ENCODE assay signal across 9 cellular contexts in genomic region chr5:177317959-177318377, GRCh38. TPM values are rescaled to one million over a fixed set of nuclear protein-coding genes. Genes with fewer than 3 reads are reported as not detected.
DNase-seq lines count a peak whose midpoint lies in the region; ATAC-seq and TF ChIP-seq lines count a peak whose summit lies in the region.
"Had no signal": no experiment of that assay in that cellular context is flagged by ENCODE, and none has a peak within 500 bp of the region (broad histone marks: within the 10 kb centered on the region; RNA-seq: fewer than 3 reads in every experiment).

No MANE protein-coding gene starts in this region.

- H3K4me2 ChIP-seq in GM23338 = no peak overlapping the region

- peaks cover 5% of the 10 kb centered on the region for H3F3A ChIP-seq in GM23338 (replicated peaks; ENCODE audit: low read depth)

- H3K27me3 Mint-ChIP-seq in GM23338 (ENCODE audit: insufficient read depth, low read depth, poor library complexity) = peaks cover 19% of the 10 kb centered on the region
- no peaks in the 10 kb centered on the region for H3K27me3 Mint-ChIP-seq in activated CD4-positive, alpha-beta T cell treated with anti-CD3 and anti-CD28 coated beads, Interleukin-2, amount 10 ng/mL, durations not matched to agents 7 days and 5 days
- H3K27me3 Mint-ChIP-seq: stimulated activated naive CD8-positive, alpha-beta T cell treated with anti-CD3 and anti-CD28 coated beads, Interleukin-15, Interleukin-2, amounts not matched to agents 100 ng/mL and 50 ng/mL, for 24 hours had no signal

- H3K4me1 Mint-ChIP-seq in GM23338 = peaks cover 5% of the 10 kb centered on the region
- H3K4me1 Mint-ChIP-seq in activated CD4-positive, alpha-beta T cell treated with anti-CD3 and anti-CD28 coated beads, Interleukin-2, amount 10 ng/mL, durations not matched to agents 7 days and 5 days = peaks cover 52% of the 10 kb centered on the region

- H3K9me2 ChIP-seq in GM23338 (ENCODE audit: insufficient read depth) = no peaks in the 10 kb centered on the region

- no peak overlapping the region for H3K27ac ChIP-seq in GM23338 (ENCODE audit: low read depth)

- DNase-seq in AG20443 (ENCODE audit: low spot score) (peak; percentile 84), GM23338 (ENCODE audit: low spot score) (peak; percentile 87), NCI-H748 (lab: John Stamatoyannopoulos, UW; ENCODE audit: unreplicated experiment) (peak; percentile 78), dermis blood vessel endothelial cell (peak; percentile 91), lung microvascular endothelial cell (ENCODE audit: low read depth in 2 of 2) (peak; percentile 84 to 85)
- DNase-seq in activated CD4-positive, alpha-beta T cell treated with anti-CD3 and anti-CD28 coated beads, Interleukin-2, amount 10 ng/mL, durations not matched to agents 7 days and 5 days = peak; percentile 82
- DNase-seq in stimulated activated CD8-positive, alpha-beta memory T cell treated with anti-CD3 and anti-CD28 coated beads, Interleukin-12 subunit alpha, Interleukin-12 subunit beta, amount 100 ng/mL, for 4 hours (ENCODE audit: low read depth) = peak; percentile 53

- peaks cover under 1% of the 10 kb centered on the region; the same call in 1 of the 2 replicates for H3K4me1 ChIP-seq in GM23338 (ENCODE audit: insufficient read depth)

- H2AFZ ChIP-seq in GM23338 = no peak overlapping the region

- TF ChIP-seq CTCF in GM23338 (conservative IDR thresholded peaks at IDR 0.05; ENCODE audit: low read depth in 2 of 2) = peak; percentile 95 to 98

- ATAC-seq in GM23338 = peak; percentile 63
- no peak for ATAC-seq in GM21576 (IDR thresholded peaks at IDR 0.05; ENCODE audit: unreplicated experiment)

- H4K20me1 ChIP-seq in GM23338 (replicated peaks; ENCODE audit: insufficient read depth) = no peaks in the 10 kb centered on the region

- H3K27me3 ChIP-seq in GM23338 (ENCODE audit: insufficient read depth) = no peaks in the 10 kb centered on the region

- H3K27ac Mint-ChIP-seq in GM23338 = no peak overlapping the region
- H3K27ac Mint-ChIP-seq in activated CD4-positive, alpha-beta T cell treated with anti-CD3 and anti-CD28 coated beads, Interleukin-2, amount 10 ng/mL, durations not matched to agents 7 days and 5 days = no peak overlapping the region
- H3K27ac Mint-ChIP-seq: stimulated activated naive CD8-positive, alpha-beta T cell treated with anti-CD3 and anti-CD28 coated beads, Interleukin-15, Interleukin-2, amounts not matched to agents 100 ng/mL and 50 ng/mL, for 24 hours had no signal

- no peaks in the 10 kb centered on the region for H3K79me2 ChIP-seq in GM23338 (replicated peaks; ENCODE audit: insufficient read depth)

- no peaks in the 10 kb centered on the region; the same call in 2 of the 3 replicates for H3K36me3 Mint-ChIP-seq in GM23338 (ENCODE audit: low read depth)
- peaks cover 25% of the 10 kb centered on the region for H3K36me3 Mint-ChIP-seq in activated CD4-positive, alpha-beta T cell treated with anti-CD3 and anti-CD28 coated beads, Interleukin-2, amount 10 ng/mL, durations not matched to agents 7 days and 5 days (ENCODE audit: low read depth)

- H3K4me3 Mint-ChIP-seq in GM23338 = peak overlapping the region; percentile 30; the same call in 1 of the 3 replicates
- H3K4me3 Mint-ChIP-seq in activated CD4-positive, alpha-beta T cell treated with anti-CD3 and anti-CD28 coated beads, Interleukin-2, amount 10 ng/mL, durations not matched to agents 7 days and 5 days = no peak overlapping the region
- H3K4me3 Mint-ChIP-seq: stimulated activated naive CD8-positive, alpha-beta T cell treated with anti-CD3 and anti-CD28 coated beads, Interleukin-15, Interleukin-2, amounts not matched to agents 100 ng/mL and 50 ng/mL, for 24 hours had no signal

- H3K4me3 ChIP-seq in GM23338 = no peak overlapping the region

- POLR2A ChIA-PET in activated CD4-positive, alpha-beta T cell treated with anti-CD3 and anti-CD28 coated beads, Interleukin-2, amount 10 ng/mL, durations not matched to agents 7 days and 5 days (lab: Charles Lee) = no interaction called here

- H3K36me3 ChIP-seq in GM23338 (ENCODE audit: insufficient read depth) = no peaks in the 10 kb centered on the region; the same call in 1 of the 2 replicates

- H3K9me3 Mint-ChIP-seq in GM23338 = no peaks in the 10 kb centered on the region; the same call in 1 of the 3 replicates
- no peaks in the 10 kb centered on the region for H3K9me3 Mint-ChIP-seq in activated CD4-positive, alpha-beta T cell treated with anti-CD3 and anti-CD28 coated beads, Interleukin-2, amount 10 ng/mL, durations not matched to agents 7 days and 5 days
- H3K9me3 Mint-ChIP-seq: stimulated activated naive CD8-positive, alpha-beta T cell treated with anti-CD3 and anti-CD28 coated beads, Interleukin-15, Interleukin-2, amounts not matched to agents 100 ng/mL and 50 ng/mL, for 24 hours had no signal

- CTCF ChIA-PET in activated CD4-positive, alpha-beta T cell treated with anti-CD3 and anti-CD28 coated beads, Interleukin-2, amount 10 ng/mL, durations not matched to agents 7 days and 5 days (lab: Charles Lee) = interaction anchor here (0.7 to 3.0 kb wide), 16 partner anchors 8 to 138 kb away, joined by 3 to 14 read pairs (median 4); partner anchors contain the start of genes PRELID1 and RAB24

TF ChIP-seq in GM23338, 12 proteins besides CTCF, POLR2A, EP300 and RAD21 (continues in another document):
- TF ChIP-seq ZNF114 (CRISPR knock-in tag; IDR thresholded peaks at IDR 0.05) = no peak
- no peak for TF ChIP-seq STAT1 (IDR thresholded peaks at IDR 0.05; ENCODE audit: unreplicated experiment)
- TF ChIP-seq POLR2AphosphoS5 (IDR thresholded peaks at IDR 0.05; ENCODE audit: low read depth) = no peak

RNA-seq across cellular contexts. Expression of gene MXD3, which starts 6.3 kb away (rescaled TPM):
- total RNA-seq in GM23338 (2014; rRNA removed; shearing (Covaris generic)) = 11.6 and 13.0 TPM in 2 replicates
- 8.4 and 9.9 TPM in 2 replicates for polyA plus RNA-seq in GM23338 (2016; fragmentation: Nextera tagmentation; extraction: Ambion mirVana)
- total RNA-seq in activated CD4-positive, alpha-beta T cell treated with anti-CD3 and anti-CD28 coated beads, Interleukin-2, amount 10 ng/mL, durations not matched to agents 7 days and 5 days = 100 to 1,000 TPM; 107 to 109 TPM
- total RNA-seq in dermis blood vessel endothelial cell (20.9 and 38.5 TPM in 2 replicates), lung microvascular endothelial cell (8.1 and 10.5 TPM in 2 replicates)

RNA-seq across cellular contexts. Expression of gene PRELID1, which starts 14.4 kb away (rescaled TPM):
- 271 and 328 TPM in 2 replicates for total RNA-seq in GM23338 (2014; rRNA removed; shearing (Covaris generic))
- 349 and 359 TPM in 2 replicates for polyA plus RNA-seq in GM23338 (2016; fragmentation: Nextera tagmentation; extraction: Ambion mirVana)
- 100 to 1,000 TPM; 142 to 152 TPM for total RNA-seq in activated CD4-positive, alpha-beta T cell treated with anti-CD3 and anti-CD28 coated beads, Interleukin-2, amount 10 ng/mL, durations not matched to agents 7 days and 5 days
- total RNA-seq in dermis blood vessel endothelial cell (125 and 161 TPM in 2 replicates), lung microvascular endothelial cell (109 and 112 TPM in 2 replicates)

RNA-seq across cellular contexts. Expression of gene RAB24, which starts 14.4 kb away (rescaled TPM):
- total RNA-seq in GM23338 (2014; rRNA removed; shearing (Covaris generic)) = 24.8 and 27.1 TPM in 2 replicates
- polyA plus RNA-seq in GM23338 (2016; fragmentation: Nextera tagmentation; extraction: Ambion mirVana) = 26.1 and 27.7 TPM in 2 replicates
- total RNA-seq in activated CD4-positive, alpha-beta T cell treated with anti-CD3 and anti-CD28 coated beads, Interleukin-2, amount 10 ng/mL, durations not matched to agents 7 days and 5 days = 10 to 100 TPM; 28.3 to 34.4 TPM
- total RNA-seq in dermis blood vessel endothelial cell = 12.8 and 20.8 TPM in 2 replicates
- total RNA-seq in lung microvascular endothelial cell = 8.7 and 13.9 TPM in 2 replicates

RNA-seq across cellular contexts. Expression of gene LMAN2, which starts 33.5 kb away (rescaled TPM):
- total RNA-seq in GM23338 (2014; rRNA removed; shearing (Covaris generic)) = 220 and 227 TPM in 2 replicates
- polyA plus RNA-seq in GM23338 (2016; fragmentation: Nextera tagmentation; extraction: Ambion mirVana) = 145 and 153 TPM in 2 replicates
- 100 to 1,000 TPM; 123 to 132 TPM for total RNA-seq in activated CD4-positive, alpha-beta T cell treated with anti-CD3 and anti-CD28 coated beads, Interleukin-2, amount 10 ng/mL, durations not matched to agents 7 days and 5 days
- total RNA-seq in dermis blood vessel endothelial cell = 407 and 457 TPM in 2 replicates
- total RNA-seq in lung microvascular endothelial cell = 289 and 376 TPM in 2 replicates

RNA-seq across cellular contexts. Expression of gene RGS14, which starts 39.8 kb away (rescaled TPM):
- total RNA-seq in GM23338 (2014; rRNA removed; shearing (Covaris generic)) = 37.9 and 39.3 TPM in 2 replicates
- 23.5 and 24.8 TPM in 2 replicates for polyA plus RNA-seq in GM23338 (2016; fragmentation: Nextera tagmentation; extraction: Ambion mirVana)
- 100 to 1,000 TPM; 124 to 132 TPM for total RNA-seq in activated CD4-positive, alpha-beta T cell treated with anti-CD3 and anti-CD28 coated beads, Interleukin-2, amount 10 ng/mL, durations not matched to agents 7 days and 5 days
- 4.4 and 9.9 TPM in 2 replicates for total RNA-seq in dermis blood vessel endothelial cell
- total RNA-seq in lung microvascular endothelial cell = 2.8 and 4.4 TPM in 2 replicates
